ENCODE assay signal across 10 cellular contexts in genomic region chr6:54846243-54846856, GRCh38. TPM values are rescaled to one million over a fixed set of nuclear protein-coding genes. Genes with fewer than 3 reads are reported as not detected.
DNase-seq lines count a peak whose midpoint lies in the region; ATAC-seq and TF ChIP-seq lines count a peak whose summit lies in the region.
"Had no signal": no experiment of that assay in that cellular context is flagged by ENCODE, and none has a peak within 500 bp of the region (broad histone marks: within the 10 kb centered on the region; RNA-seq: fewer than 3 reads in every experiment).

TSS of gene FAM83B (plus strand) at chr6:54846771. CDS start at chr6:54870247, 23,476 bp downstream.

- intact Hi-C loops in lower leg skin (cut with DNase I; ENCODE audit: low total_unique reads): no loop called here

- H3K4me3 ChIP-seq in ectodermal cell (ENCODE audit: insufficient read depth, low read depth, low read length) (peak within 1 kb of the TSS; percentile 75), lower leg skin (ENCODE audit: low read depth, poor library complexity, severe bottlenecking) (peak within 1 kb of the TSS; percentile 46), upper lobe of left lung (peak within 1 kb of the TSS in 3 of 4 donors; percentile 32 to 52 (median 51))

- TF ChIP-seq POLR2A in lower leg skin (IDR thresholded peaks at IDR 0.05) (no peak), upper lobe of left lung (IDR thresholded peaks at IDR 0.05) (no peak)

- H3K27me3 ChIP-seq in ectodermal cell (ENCODE audit: control insufficient read depth, insufficient read depth, low read length, poor library complexity, severe bottlenecking): peaks cover 35% of the 10 kb centered on the region
- H3K27me3 ChIP-seq in upper lobe of left lung: peaks cover 0 to 2% (median 0%) of the 10 kb centered on the region in 4 donors

- ATAC-seq in upper lobe of left lung (ENCODE audit: low FRiP score in 2 of 2): peak; percentile 47 to 63
- no peak for ATAC-seq in GM18868 (IDR thresholded peaks at IDR 0.05; ENCODE audit: unreplicated experiment)
- no peak for ATAC-seq in HG02588 (IDR thresholded peaks at IDR 0.05; ENCODE audit: unreplicated experiment)

- peaks cover 4% of the 10 kb centered on the region for H3K4me1 ChIP-seq in ectodermal cell (ENCODE audit: control insufficient read depth, insufficient read depth, low read length)
- H3K4me1 ChIP-seq in upper lobe of left lung: peaks cover 0 to 6% (median 4%) of the 10 kb centered on the region in 4 donors

- WGBS in ectodermal cell, 2 experiments: 1% methylated on average over 49 to 50 of the region's 50 CpGs
- 2 to 14% methylated on average over 21 to 50 of the region's 50 CpGs for WGBS in lower leg skin, 2 donors
- 7 to 11% methylated on average over 8 to 44 of the region's 50 CpGs for WGBS in upper lobe of left lung, 2 donors

- TF ChIP-seq CTCF in lower leg skin (IDR thresholded peaks at IDR 0.05) (no peak), upper lobe of left lung (IDR thresholded peaks at IDR 0.05) (no peak)

- peak; percentile 58 for DNase-seq in DMS 273 (lab: John Stamatoyannopoulos, UW; ENCODE audit: unreplicated experiment)
- DNase-seq in DMS 273 treated with DMSO at 0.1 percent for 48 hours (lab: John Stamatoyannopoulos, UW): no peak
- DNase-seq in lower leg skin (ENCODE audit: low spot score in 2 of 2): peak; percentile 83 to 91
- DNase-seq in upper lobe of left lung: peak; percentile 33 to 87
- DNase-seq in NOMO-1 treated with DMSO at 0.1 percent for 48 hours (lab: John Stamatoyannopoulos, UW; ENCODE audit: unreplicated experiment): no peak

- TF ChIP-seq EP300 in upper lobe of left lung (IDR thresholded peaks at IDR 0.05): no peak

- H3K9me3 ChIP-seq in ectodermal cell (ENCODE audit: control insufficient read depth, low read length) (no peaks in the 10 kb centered on the region), upper lobe of left lung (no peaks in the 10 kb centered on the region)

- no peak within 1 kb of the TSS for H3K27ac ChIP-seq in ectodermal cell (ENCODE audit: insufficient read depth, low read depth, low read length, poor library complexity, severe bottlenecking)
- no peak within 1 kb of the TSS for H3K27ac ChIP-seq in upper lobe of left lung

- H3K36me3 ChIP-seq in ectodermal cell (ENCODE audit: control insufficient read depth, insufficient read depth, low read length): no peaks in the 10 kb centered on the region
- H3K36me3 ChIP-seq in upper lobe of left lung: no peaks in the 10 kb centered on the region

RNA-seq across cellular contexts. Expression of gene FAM83B, which starts in this region (rescaled TPM):
- 1.2 TPM for polyA plus RNA-seq in ectodermal cell (2013, experiment 1 of 4)
- 1.6 TPM for polyA plus RNA-seq in ectodermal cell (2013, experiment 2 of 4)
- polyA plus RNA-seq in ectodermal cell (2013, experiment 3 of 4): 1.0 TPM
- 1.2 TPM for polyA plus RNA-seq in ectodermal cell (2013, experiment 4 of 4)
- total RNA-seq in lower leg skin (100 to 1,000 TPM; 116 to 152 (median 129) TPM), upper lobe of left lung (1 to 10 TPM in 2 of 6 donors, under 1 TPM in 2, not detected in 2; 0.29 to 1.5 (median 0.73) TPM)
- total RNA-seq: A172, RPMI7951 had no signal

Comparison
In these comparisons a context has a peak if more than half of its experiments do, and no peak if none do; other contexts are left out.
1. RNA of gene FAM83B (total RNA-seq): 116 to 152 TPM in lower leg skin; 0.29 to 1.5 TPM in upper lobe of left lung; every median in the first group is over 10 times any median in the second.
2. DNase-seq: peak in DMS 273 (single experiment), lower leg skin (2 of 2) and upper lobe of left lung (2 of 2); none in DMS 273 treated with DMSO at 0.1 percent for 48 hours (single experiment) and NOMO-1 treated with DMSO at 0.1 percent for 48 hours (single experiment).
3. ATAC-seq: peak in upper lobe of left lung (2 of 2); none in GM18868 (single experiment) and HG02588 (single experiment).
4. Peak in every context shown above with its lines, with median percentiles within 50 percentile points of each other: H3K4me3 ChIP-seq.